In genomic region chr13:112849500-112849899, GRCh38 we compare ENCODE assay signal across 13 cellular contexts.
DNase-seq lines count a peak whose midpoint lies in the region; ATAC-seq lines count a peak whose summit lies in the region.
"Had no signal": no experiment of that assay in that cellular context is flagged by ENCODE, and none has a peak within 500 bp of the region (broad histone marks: within the 10 kb centered on the region; RNA-seq: fewer than 3 reads in every experiment).

No MANE protein-coding gene starts in this region.

- peaks cover 31% of the 10 kb centered on the region for H3K36me3 Mint-ChIP-seq in stimulated activated effector memory CD8-positive, alpha-beta T cell treated with anti-CD3 and anti-CD28 coated beads, Interleukin-12 subunit alpha, Interleukin-12 subunit beta, amount 100 ng/mL, for 72 hours
- H3K36me3 Mint-ChIP-seq in activated naive CD8-positive, alpha-beta T cell treated with anti-CD3 and anti-CD28 coated beads, Interleukin-2, amount 50 U/mL, for 24 hours (ENCODE audit: low read depth): peaks cover 23% of the 10 kb centered on the region

- H3K4me3 ChIP-seq in Jurkat, Clone E6-1 (ENCODE audit: low read length): no peak overlapping the region
- H3K4me3 ChIP-seq: Peyer's patch, transverse colon had no signal

- no peak overlapping the region for H3K4me3 Mint-ChIP-seq in stimulated activated effector memory CD8-positive, alpha-beta T cell treated with anti-CD3 and anti-CD28 coated beads, Interleukin-12 subunit alpha, Interleukin-12 subunit beta, amount 100 ng/mL, for 72 hours
- no peak overlapping the region for H3K4me3 Mint-ChIP-seq in activated naive CD8-positive, alpha-beta T cell treated with anti-CD3 and anti-CD28 coated beads, Interleukin-2, amount 50 U/mL, for 24 hours
- H3K4me3 Mint-ChIP-seq: activated B cell treated with CpG ODN at 0.5 μM for 24 hours had no signal

- peak overlapping the region; percentile 17 for H3K27ac Mint-ChIP-seq in stimulated activated effector memory CD8-positive, alpha-beta T cell treated with anti-CD3 and anti-CD28 coated beads, Interleukin-12 subunit alpha, Interleukin-12 subunit beta, amount 100 ng/mL, for 72 hours
- no peak overlapping the region for H3K27ac Mint-ChIP-seq in activated naive CD8-positive, alpha-beta T cell treated with anti-CD3 and anti-CD28 coated beads, Interleukin-2, amount 50 U/mL, for 24 hours
- H3K27ac Mint-ChIP-seq: activated B cell treated with CpG ODN at 0.5 μM for 24 hours had no signal

- no peaks in the 10 kb centered on the region for H3K9me3 Mint-ChIP-seq in stimulated activated effector memory CD8-positive, alpha-beta T cell treated with anti-CD3 and anti-CD28 coated beads, Interleukin-12 subunit alpha, Interleukin-12 subunit beta, amount 100 ng/mL, for 72 hours
- no peaks in the 10 kb centered on the region for H3K9me3 Mint-ChIP-seq in activated naive CD8-positive, alpha-beta T cell treated with anti-CD3 and anti-CD28 coated beads, Interleukin-2, amount 50 U/mL, for 24 hours
- H3K9me3 Mint-ChIP-seq: activated B cell treated with CpG ODN at 0.5 μM for 24 hours had no signal

- DNase-seq in Jurkat, Clone E6-1 (ENCODE audit: low read depth, low spot score): peak; percentile 75
- peak; percentile 85 for DNase-seq in NCI-H2196 (lab: John Stamatoyannopoulos, UW; ENCODE audit: unreplicated experiment)
- peak; percentile 37 for DNase-seq in brain pericyte (ENCODE audit: low read depth, low spot score)
- no peak for DNase-seq in stimulated activated effector memory CD8-positive, alpha-beta T cell treated with anti-CD3 and anti-CD28 coated beads, Interleukin-12 subunit alpha, Interleukin-12 subunit beta, amount 100 ng/mL, for 72 hours (ENCODE audit: low spot score in 2 of 2)
- DNase-seq in hypothalamus (lab: John Stamatoyannopoulos, UW): no peak
- no peak for DNase-seq in activated CD4-positive, alpha-beta T cell treated with anti-CD3 and anti-CD28 coated beads for 4 hours
- no peak for DNase-seq in activated naive CD8-positive, alpha-beta T cell treated with anti-CD3 and anti-CD28 coated beads, Interleukin-2, amount 50 U/mL, for 24 hours
- DNase-seq: activated B cell treated with CpG ODN at 0.5 μM for 24 hours; activated naive CD4-positive, alpha-beta T cell; occipital lobe; transverse colon had no signal

- H3K4me1 Mint-ChIP-seq in stimulated activated effector memory CD8-positive, alpha-beta T cell treated with anti-CD3 and anti-CD28 coated beads, Interleukin-12 subunit alpha, Interleukin-12 subunit beta, amount 100 ng/mL, for 72 hours: no peaks in the 10 kb centered on the region
- peaks cover 4% of the 10 kb centered on the region for H3K4me1 Mint-ChIP-seq in activated naive CD8-positive, alpha-beta T cell treated with anti-CD3 and anti-CD28 coated beads, Interleukin-2, amount 50 U/mL, for 24 hours
- H3K4me1 Mint-ChIP-seq: activated B cell treated with CpG ODN at 0.5 μM for 24 hours had no signal

- no peak for ATAC-seq in stimulated activated effector memory CD8-positive, alpha-beta T cell treated with anti-CD3 and anti-CD28 coated beads, Interleukin-12 subunit alpha, Interleukin-12 subunit beta, amount 100 ng/mL, for 72 hours
- no peak for ATAC-seq in GM19351 (IDR thresholded peaks at IDR 0.05; ENCODE audit: unreplicated experiment)
- ATAC-seq in activated naive CD8-positive, alpha-beta T cell treated with anti-CD3 and anti-CD28 coated beads, Interleukin-2, amount 50 U/mL, for 24 hours: no peak

- H3K27me3 Mint-ChIP-seq in activated naive CD8-positive, alpha-beta T cell treated with anti-CD3 and anti-CD28 coated beads, Interleukin-2, amount 50 U/mL, for 24 hours: no peaks in the 10 kb centered on the region
- H3K27me3 Mint-ChIP-seq: activated B cell treated with CpG ODN at 0.5 μM for 24 hours had no signal

Comparison
In these comparisons a context has a peak if more than half of its experiments do, and no peak if none do; other contexts are left out.
1. DNase-seq: peak in Jurkat, Clone E6-1 (single experiment), NCI-H2196 (single experiment) and brain pericyte (single experiment); none in stimulated activated effector memory CD8-positive, alpha-beta T cell treated with anti-CD3 and anti-CD28 coated beads, Interleukin-12 subunit alpha, Interleukin-12 subunit beta, amount 100 ng/mL, for 72 hours (0 of 2), hypothalamus (0 of 51), activated CD4-positive, alpha-beta T cell treated with anti-CD3 and anti-CD28 coated beads for 4 hours (0 of 2) and activated naive CD8-positive, alpha-beta T cell treated with anti-CD3 and anti-CD28 coated beads, Interleukin-2, amount 50 U/mL, for 24 hours (single experiment).